In genomic region chr4:73438582-73439215, GRCh38 we compare ENCODE assay signal across 1 cellular context.
TF ChIP-seq lines count a peak whose summit lies in the region.

No MANE protein-coding gene starts in this region.

TF ChIP-seq in HepG2, 621 proteins besides CTCF, POLR2A, EP300 and RAD21 (continues in another document):
- no peak for TF ChIP-seq TCF7L2 (IDR thresholded peaks at IDR 0.05; ENCODE audit: low read depth, low read length)
- TF ChIP-seq ZNF337 (CRISPR knock-in tag; IDR thresholded peaks at IDR 0.05; ENCODE audit: borderline replicate concordance, low read depth), result no peak
- no peak for TF ChIP-seq ZFY (CRISPR knock-in tag; IDR thresholded peaks at IDR 0.05)
- no peak for TF ChIP-seq ZZZ3 (CRISPR knock-in tag; IDR thresholded peaks at IDR 0.05; ENCODE audit: borderline replicate concordance)
- TF ChIP-seq SETDB1 (CRISPR knock-in tag; IDR thresholded peaks at IDR 0.05; ENCODE audit: borderline replicate concordance), result no peak
- no peak for TF ChIP-seq JUND (CRISPR knock-in tag; IDR thresholded peaks at IDR 0.05)
- no peak for TF ChIP-seq MAFK (conservative IDR thresholded peaks at IDR 0.05 in 1 of 2, IDR thresholded peaks at IDR 0.05 in 1 of 2; ENCODE audit: low read length in 2 of 2)
- TF ChIP-seq ZNF546 (CRISPR knock-in tag; conservative IDR thresholded peaks at IDR 0.05), result no peak
- peak; percentile 40; the same call in 1 of the 2 replicates for TF ChIP-seq POLR2AphosphoS5 (IDR thresholded peaks at IDR 0.05; ENCODE audit: low read depth, low read length)
- TF ChIP-seq ZNF558 (CRISPR knock-in tag; IDR thresholded peaks at IDR 0.05; ENCODE audit: borderline replicate concordance), result no peak
- TF ChIP-seq, protein P1, sequence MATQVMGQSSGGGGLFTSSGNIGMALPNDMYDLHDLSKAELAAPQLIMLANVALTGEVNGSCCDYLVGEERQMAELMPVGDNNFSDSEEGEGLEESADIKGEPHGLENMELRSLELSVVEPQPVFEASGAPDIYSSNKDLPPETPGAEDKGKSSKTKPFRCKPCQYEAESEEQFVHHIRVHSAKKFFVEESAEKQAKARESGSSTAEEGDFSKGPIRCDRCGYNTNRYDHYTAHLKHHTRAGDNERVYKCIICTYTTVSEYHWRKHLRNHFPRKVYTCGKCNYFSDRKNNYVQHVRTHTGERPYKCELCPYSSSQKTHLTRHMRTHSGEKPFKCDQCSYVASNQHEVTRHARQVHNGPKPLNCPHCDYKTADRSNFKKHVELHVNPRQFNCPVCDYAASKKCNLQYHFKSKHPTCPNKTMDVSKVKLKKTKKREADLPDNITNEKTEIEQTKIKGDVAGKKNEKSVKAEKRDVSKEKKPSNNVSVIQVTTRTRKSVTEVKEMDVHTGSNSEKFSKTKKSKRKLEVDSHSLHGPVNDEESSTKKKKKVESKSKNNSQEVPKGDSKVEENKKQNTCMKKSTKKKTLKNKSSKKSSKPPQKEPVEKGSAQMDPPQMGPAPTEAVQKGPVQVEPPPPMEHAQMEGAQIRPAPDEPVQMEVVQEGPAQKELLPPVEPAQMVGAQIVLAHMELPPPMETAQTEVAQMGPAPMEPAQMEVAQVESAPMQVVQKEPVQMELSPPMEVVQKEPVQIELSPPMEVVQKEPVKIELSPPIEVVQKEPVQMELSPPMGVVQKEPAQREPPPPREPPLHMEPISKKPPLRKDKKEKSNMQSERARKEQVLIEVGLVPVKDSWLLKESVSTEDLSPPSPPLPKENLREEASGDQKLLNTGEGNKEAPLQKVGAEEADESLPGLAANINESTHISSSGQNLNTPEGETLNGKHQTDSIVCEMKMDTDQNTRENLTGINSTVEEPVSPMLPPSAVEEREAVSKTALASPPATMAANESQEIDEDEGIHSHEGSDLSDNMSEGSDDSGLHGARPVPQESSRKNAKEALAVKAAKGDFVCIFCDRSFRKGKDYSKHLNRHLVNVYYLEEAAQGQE (IDR thresholded peaks at IDR 0.05; ENCODE audit: borderline replicate concordance in 1 of 2, low read depth in 1 of 2, low read length in 2 of 2), result no peak
- TF ChIP-seq NPAS2 (CRISPR knock-in tag; IDR thresholded peaks at IDR 0.05; ENCODE audit: borderline replicate concordance), result no peak
- 0 out of 2 replicates have a peak, but pooled peaks have one; percentile 25 for TF ChIP-seq ZFAT (CRISPR knock-in tag; conservative IDR thresholded peaks at IDR 0.05)
- TF ChIP-seq DNMT3B (CRISPR knock-in tag; conservative IDR thresholded peaks at IDR 0.05), result no peak
- TF ChIP-seq ZNF724P (CRISPR knock-in tag; IDR thresholded peaks at IDR 0.05; ENCODE audit: borderline replicate concordance), result no peak
- no peak for TF ChIP-seq ZNF232 (CRISPR knock-in tag; IDR thresholded peaks at IDR 0.05; ENCODE audit: borderline replicate concordance)
- no peak for TF ChIP-seq SMARCE1 (IDR thresholded peaks at IDR 0.05; ENCODE audit: borderline replicate concordance)
- no peak for TF ChIP-seq ZNF691 (CRISPR knock-in tag; IDR thresholded peaks at IDR 0.05; ENCODE audit: borderline replicate concordance, low read depth)
- TF ChIP-seq NR0B2 (CRISPR knock-in tag; IDR thresholded peaks at IDR 0.05), result no peak
- TF ChIP-seq THYN1 (CRISPR knock-in tag; IDR thresholded peaks at IDR 0.05; ENCODE audit: borderline replicate concordance, low read depth), result no peak
- no peak for TF ChIP-seq ZNF687 (CRISPR knock-in tag; IDR thresholded peaks at IDR 0.05)
- no peak for TF ChIP-seq PRDM10 (CRISPR knock-in tag; IDR thresholded peaks at IDR 0.05; ENCODE audit: low read depth)
- no peak for TF ChIP-seq SNAPC5 (CRISPR knock-in tag; IDR thresholded peaks at IDR 0.05; ENCODE audit: borderline replicate concordance)
- no peak for TF ChIP-seq TEAD3 (CRISPR knock-in tag; optimal IDR thresholded peaks at IDR 0.05; ENCODE audit: borderline replicate concordance)
- peak; percentile 79 for TF ChIP-seq RBM22 (optimal IDR thresholded peaks at IDR 0.05; ENCODE audit: low read length)
- no peak for TF ChIP-seq ZNF441 (CRISPR knock-in tag; IDR thresholded peaks at IDR 0.05; ENCODE audit: borderline replicate concordance)
- TF ChIP-seq SP1 (IDR thresholded peaks at IDR 0.05), result no peak
- no peak for TF ChIP-seq SP1 (CRISPR knock-in tag; IDR thresholded peaks at IDR 0.05)
- no peak for TF ChIP-seq NFIB (CRISPR knock-in tag; IDR thresholded peaks at IDR 0.05; ENCODE audit: borderline replicate concordance)
- TF ChIP-seq CREM (IDR thresholded peaks at IDR 0.05), result no peak
- no peak for TF ChIP-seq CREM (CRISPR knock-in tag; IDR thresholded peaks at IDR 0.05)
- TF ChIP-seq, protein P2, sequence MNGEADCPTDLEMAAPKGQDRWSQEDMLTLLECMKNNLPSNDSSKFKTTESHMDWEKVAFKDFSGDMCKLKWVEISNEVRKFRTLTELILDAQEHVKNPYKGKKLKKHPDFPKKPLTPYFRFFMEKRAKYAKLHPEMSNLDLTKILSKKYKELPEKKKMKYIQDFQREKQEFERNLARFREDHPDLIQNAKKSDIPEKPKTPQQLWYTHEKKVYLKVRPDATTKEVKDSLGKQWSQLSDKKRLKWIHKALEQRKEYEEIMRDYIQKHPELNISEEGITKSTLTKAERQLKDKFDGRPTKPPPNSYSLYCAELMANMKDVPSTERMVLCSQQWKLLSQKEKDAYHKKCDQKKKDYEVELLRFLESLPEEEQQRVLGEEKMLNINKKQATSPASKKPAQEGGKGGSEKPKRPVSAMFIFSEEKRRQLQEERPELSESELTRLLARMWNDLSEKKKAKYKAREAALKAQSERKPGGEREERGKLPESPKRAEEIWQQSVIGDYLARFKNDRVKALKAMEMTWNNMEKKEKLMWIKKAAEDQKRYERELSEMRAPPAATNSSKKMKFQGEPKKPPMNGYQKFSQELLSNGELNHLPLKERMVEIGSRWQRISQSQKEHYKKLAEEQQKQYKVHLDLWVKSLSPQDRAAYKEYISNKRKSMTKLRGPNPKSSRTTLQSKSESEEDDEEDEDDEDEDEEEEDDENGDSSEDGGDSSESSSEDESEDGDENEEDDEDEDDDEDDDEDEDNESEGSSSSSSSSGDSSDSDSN (CRISPR knock-in tag; IDR thresholded peaks at IDR 0.05), result no peak
- no peak for TF ChIP-seq ZNF407 (CRISPR knock-in tag; IDR thresholded peaks at IDR 0.05; ENCODE audit: not compliant biosample characterization)
